22 cellular contexts compared by ENCODE assay signal in genomic region chr4:1785592-1785991, GRCh38. TPM values are rescaled to one million over a fixed set of nuclear protein-coding genes. Genes with fewer than 3 reads are reported as not detected.
DNase-seq lines count a peak whose midpoint lies in the region; ATAC-seq, FAIRE-seq and TF ChIP-seq lines count a peak whose summit lies in the region.
"Had no signal": no experiment of that assay in that cellular context is flagged by ENCODE, and none has a peak within 500 bp of the region (broad histone marks: within the 10 kb centered on the region; RNA-seq: fewer than 3 reads in every experiment).

No MANE protein-coding gene starts in this region.

- no peak overlapping the region for H3K9ac ChIP-seq in HepG2 (ENCODE audit: insufficient read depth, low read depth, low read length)
- no peak overlapping the region for H3K9ac ChIP-seq in endothelial cell of umbilical vein (replicated peaks; ENCODE audit: extremely low read depth, insufficient read depth, low read length)
- H3K9ac ChIP-seq in mucosa of stomach (ENCODE audit: low read length): peak overlapping the region; percentile 43
- H3K9ac ChIP-seq: GM23248 had no signal

- CTCF ChIA-PET in HepG2 (lab: Yijun Ruan, JAX; ENCODE audit: low intra/inter-chr PET ratio, low total read pairs): interaction anchor here (3.5 kb wide), 1 partner anchor 24 kb away, joined by 13 read pairs; no protein-coding TSS in a partner anchor
- CTCF ChIA-PET in endothelial cell of umbilical vein (lab: Charles Lee): interaction anchor here (0.7 to 5.8 kb wide), 3 partner anchors 18 to 37 kb away, joined by 3 to 27 read pairs (median 4); no protein-coding TSS in a partner anchor

- POLR2A ChIA-PET in HepG2 (lab: Yijun Ruan, JAX): interaction anchor here (0.6 to 34.3 kb wide), 8 partner anchors 3 to 78 kb away, joined by 3 to 1258 read pairs (median 12); partner anchors contain the start of gene FGFR3
- POLR2A ChIA-PET in endothelial cell of umbilical vein (lab: Charles Lee): no interaction called here

- intact Hi-C loops in HepG2 (cut with micrococcal nuclease; ENCODE audit: unreplicated experiment) (no loop called here), right lobe of liver (cut with DNase I) (no loop called here), endothelial cell of umbilical vein (cut with micrococcal nuclease) (no loop called here), vagina (cut with DNase I) (no loop called here)

- H3K9me3 ChIP-seq in HepG2 (ENCODE audit: low read length): no peaks in the 10 kb centered on the region
- no peaks in the 10 kb centered on the region for H3K9me3 ChIP-seq in right lobe of liver
- no peaks in the 10 kb centered on the region for H3K9me3 ChIP-seq in endothelial cell of umbilical vein (replicated peaks; ENCODE audit: control insufficient read depth, insufficient read depth, low read length)
- H3K9me3 ChIP-seq in mucosa of stomach (ENCODE audit: control insufficient read depth, low read length): no peaks in the 10 kb centered on the region
- H3K9me3 ChIP-seq in vagina: no peaks in the 10 kb centered on the region
- H3K9me3 ChIP-seq: Peyer's patch had no signal

- H3K27ac ChIP-seq in HepG2 (ENCODE audit: extremely low read length, insufficient read depth, low read length) (peak overlapping the region; percentile 59), right lobe of liver (no peak overlapping the region), endothelial cell of umbilical vein (ENCODE audit: insufficient read depth, low read depth, low read length) (no peak overlapping the region), vagina (peak overlapping the region; percentile 68)
- H3K27ac ChIP-seq: GM23248, Peyer's patch had no signal

- no peaks in the 10 kb centered on the region for H3K36me3 ChIP-seq in HepG2 (replicated peaks in 1 of 2; ENCODE audit: control insufficient read depth in 1 of 2, insufficient read depth in 2 of 2, low read length in 2 of 2)
- no peaks in the 10 kb centered on the region for H3K36me3 ChIP-seq in right lobe of liver
- no peaks in the 10 kb centered on the region for H3K36me3 ChIP-seq in endothelial cell of umbilical vein (ENCODE audit: control insufficient read depth in 2 of 2, extremely low read depth in 1 of 2, insufficient read depth in 2 of 2, low read length in 2 of 2)
- H3K36me3 ChIP-seq in mucosa of stomach (ENCODE audit: control insufficient read depth, insufficient read depth, low read length): no peaks in the 10 kb centered on the region
- no peaks in the 10 kb centered on the region for H3K36me3 ChIP-seq in vagina
- H3K36me3 ChIP-seq: Peyer's patch had no signal

- TF ChIP-seq POLR2A in HepG2 (IDR thresholded peaks at IDR 0.05; ENCODE audit: insufficient read depth in 1 of 2, low read depth in 2 of 2, low read length in 2 of 2) (no peak), right lobe of liver (IDR thresholded peaks at IDR 0.05) (no peak), endothelial cell of umbilical vein (IDR thresholded peaks at IDR 0.05; ENCODE audit: low read depth, low read length) (no peak), vagina (IDR thresholded peaks at IDR 0.05) (no peak)

- BruUV-seq in HepG2 (replicated peaks; lab: Mats Ljungman, UMichigan): no TSS peak
- no TSS peak for BruUV-seq in endothelial cell of umbilical vein (replicated peaks; lab: Mats Ljungman, UMichigan)

- H3K27me3 ChIP-seq in HepG2 (ENCODE audit: control insufficient read depth in 1 of 2, insufficient read depth in 2 of 2, low read length in 2 of 2): peaks cover 2 to 8% of the 10 kb centered on the region in 2 experiments; a peak in 4 of 5 replicates
- H3K27me3 ChIP-seq in right lobe of liver: no peaks in the 10 kb centered on the region
- H3K27me3 ChIP-seq in endothelial cell of umbilical vein (ENCODE audit: control insufficient read depth in 2 of 2, insufficient read depth in 2 of 2, low read length in 2 of 2): no peaks in the 10 kb centered on the region
- H3K27me3 ChIP-seq in mucosa of stomach (ENCODE audit: control insufficient read depth, insufficient read depth, low read length): no peaks in the 10 kb centered on the region
- no peaks in the 10 kb centered on the region for H3K27me3 ChIP-seq in vagina
- H3K27me3 ChIP-seq: Peyer's patch had no signal

- peak overlapping the region; percentile 89 for H3K4me2 ChIP-seq in HepG2 (ENCODE audit: low read depth, low read length)
- H3K4me2 ChIP-seq in endothelial cell of umbilical vein (ENCODE audit: insufficient read depth, low read length): no peak overlapping the region

- DNase-seq in HepG2 (ENCODE audit: low spot score) (no peak), right lobe of liver (no peak), endothelial cell of umbilical vein (ENCODE audit: low read depth, low spot score) (no peak), vagina (ENCODE audit: extremely low spot score in 2 of 2) (no peak), cerebellar nuclear complex (lab: John Stamatoyannopoulos, UW) (no peak), NCI-H2196 (lab: John Stamatoyannopoulos, UW; ENCODE audit: unreplicated experiment) (no peak)
- DNase-seq: CD8-positive, alpha-beta memory T cell; DMS53; EL; GM23248; HCEC 1CT; KBM-7; NCI-H1105 treated with DMSO at 0.1 percent for 48 hours; NCI-H1694; NCI-H2081 treated with DMSO at 0.1 percent for 48 hours; NK-92 treated with Interleukin-12 subunit alpha and Interleukin-12 subunit beta, amount 100 ng/mL, for 24 hours; Peyer's patch; SHP77 had no signal

- dilution Hi-C loops in endothelial cell of umbilical vein (cut with MboI; ENCODE audit: extremely low pct_ligation_motif_present, low sequenced_read_pairs): no loop called here

- no peak overlapping the region for H2AFZ ChIP-seq in HepG2 (ENCODE audit: low read length)
- peak overlapping the region; percentile 19 for H2AFZ ChIP-seq in endothelial cell of umbilical vein (ENCODE audit: low read depth, low read length)
- H2AFZ ChIP-seq: GM23248 had no signal

- no peaks in the 10 kb centered on the region for H3K9me1 ChIP-seq in endothelial cell of umbilical vein (replicated peaks; ENCODE audit: control insufficient read depth, extremely low read depth, insufficient read depth, low read length)

- H3K4me3 ChIP-seq in HepG2 (replicated peaks in 1 of 3; ENCODE audit: insufficient read depth in 1 of 3, low read depth in 2 of 3, low read length in 3 of 3) (peak overlapping the region; percentile 19 to 62 (median 29); a peak in 5 of 6 replicates), right lobe of liver (no peak overlapping the region), endothelial cell of umbilical vein (replicated peaks in 1 of 3; ENCODE audit: insufficient read depth in 1 of 3, low read depth in 1 of 3, low read length in 3 of 3) (no peak overlapping the region), mucosa of stomach (ENCODE audit: low read length) (no peak overlapping the region), vagina (no peak overlapping the region)
- H3K4me3 ChIP-seq: GM23248, Peyer's patch had no signal

- TF ChIP-seq CTCF in HepG2 (CRISPR knock-in tag; IDR thresholded peaks at IDR 0.05): no peak
- TF ChIP-seq CTCF in right lobe of liver (IDR thresholded peaks at IDR 0.05): no peak
- no peak for TF ChIP-seq CTCF in endothelial cell of umbilical vein (IDR thresholded peaks at IDR 0.05; ENCODE audit: extremely low read depth in 1 of 2, insufficient read depth in 1 of 2, low read depth in 1 of 2, low read length in 2 of 2)
- TF ChIP-seq CTCF in vagina (IDR thresholded peaks at IDR 0.05): no peak

- H3K4me1 ChIP-seq in HepG2 (ENCODE audit: insufficient read depth, low read length) (peaks cover 96% of the 10 kb centered on the region), right lobe of liver (peaks cover 0 to 4% (median 0%) of the 10 kb centered on the region in 4 donors), endothelial cell of umbilical vein (ENCODE audit: control insufficient read depth, extremely low read depth, insufficient read depth, low read length) (no peaks in the 10 kb centered on the region), mucosa of stomach (ENCODE audit: control insufficient read depth, insufficient read depth, low read length) (peaks cover 14% of the 10 kb centered on the region), vagina (peaks cover 55% of the 10 kb centered on the region)
- H3K4me1 ChIP-seq: Peyer's patch had no signal

- no peak for FAIRE-seq in HepG2 (lab: Jason Lieb, UNC)
- FAIRE-seq in endothelial cell of umbilical vein (lab: Jason Lieb, UNC): no peak
- FAIRE-seq: GM12891, GM18507 had no signal

- H3K79me2 ChIP-seq in HepG2 (ENCODE audit: insufficient read depth, low read length) (no peaks in the 10 kb centered on the region), endothelial cell of umbilical vein (ENCODE audit: control insufficient read depth, insufficient read depth, low read length) (no peaks in the 10 kb centered on the region)

- H4K20me1 ChIP-seq in HepG2 (ENCODE audit: insufficient read depth, low read length) (no peaks in the 10 kb centered on the region), endothelial cell of umbilical vein (replicated peaks; ENCODE audit: control insufficient read depth, extremely low read depth, insufficient read depth, low read length) (no peaks in the 10 kb centered on the region)

- TF ChIP-seq RAD21 in HepG2 (CRISPR knock-in tag; IDR thresholded peaks at IDR 0.05): no peak

- WGBS in HepG2 (ENCODE audit: low lambda C conversion rate): 20% methylated on average over 8 of the region's 11 CpGs
- WGBS in right lobe of liver (ENCODE audit: insufficient coverage, low coverage, low lambda C conversion rate, missing lambda C conversion rate): no CpG with 5 or more reads among the region's 11 CpGs

- in situ Hi-C loops in HepG2 (cut with HindIII; ENCODE audit: extremely low pct_ligation_motif_present, low pct_unique_long_range_greater_than_20kb): no loop called here

- peak; percentile 4 for ATAC-seq in HepG2
- no peak for ATAC-seq in right lobe of liver
- no peak for ATAC-seq in HG03521 (IDR thresholded peaks at IDR 0.05; ENCODE audit: unreplicated experiment)

- TF ChIP-seq EP300 in HepG2 (IDR thresholded peaks at IDR 0.05; ENCODE audit: low read depth in 2 of 2, low read length in 2 of 2): no peak
- no peak for TF ChIP-seq EP300 in HepG2 (CRISPR knock-in tag; IDR thresholded peaks at IDR 0.05; ENCODE audit: borderline replicate concordance)

RNA-seq across cellular contexts. Expression of gene FGFR3, which starts 7.5 kb away (rescaled TPM):
- 40.2 and 103 TPM in 2 replicates for total RNA-seq in HepG2 (2016; rRNA removed; fragmentation: Illumina TruSeq; extraction: Trizol)
- 18.3 and 22.4 TPM in 2 replicates for total RNA-seq in HepG2 (2016; cell fraction: cytosol; rRNA removed; fragmentation: Illumina TruSeq; extraction: Trizol; ENCODE audit: low read depth)
- 38.7 and 106 TPM in 2 replicates for total RNA-seq in HepG2 (2016; cell fraction: insoluble cytoplasmic fraction; rRNA removed; fragmentation: Illumina TruSeq; extraction: Trizol)
- 39.4 and 45.4 TPM in 2 replicates for total RNA-seq in HepG2 (2016; cell fraction: membrane; rRNA removed; fragmentation: Illumina TruSeq; extraction: Trizol)
- total RNA-seq in HepG2 (2016; cell fraction: nucleus; rRNA removed; fragmentation: Illumina TruSeq; extraction: Trizol): 114 and 144 TPM in 2 replicates
- polyA plus RNA-seq in HepG2 (2011; rRNA removed): 109 and 159 TPM in 2 replicates
- polyA plus RNA-seq in HepG2 (2011; cell fraction: cytosol; rRNA removed): 87.8 and 132 TPM in 2 replicates
- polyA plus RNA-seq in HepG2 (2011; cell fraction: nucleus; rRNA removed): 914 and 1,354 TPM in 2 replicates
- polyA plus RNA-seq in HepG2 (2012): 127 and 140 TPM in 2 replicates
- polyA plus RNA-seq in HepG2 (2016; cell fraction: cytosol; fragmentation: Illumina TruSeq; extraction: Trizol; ENCODE audit: low read depth): 6.7 and 7.6 TPM in 2 replicates
- 36.5 and 42.1 TPM in 2 replicates for polyA plus RNA-seq in HepG2 (2016; cell fraction: insoluble cytoplasmic fraction; fragmentation: Illumina TruSeq; extraction: Trizol; ENCODE audit: low read depth)
- 24.3 and 24.6 TPM in 2 replicates for polyA plus RNA-seq in HepG2 (2016; cell fraction: membrane; fragmentation: Illumina TruSeq; extraction: Trizol; ENCODE audit: low read depth)
- 393 and 407 TPM in 2 replicates for polyA plus RNA-seq in HepG2 (2016; cell fraction: nucleus; fragmentation: Illumina TruSeq; extraction: Trizol; ENCODE audit: insufficient read depth, low read depth)
- polyA minus RNA-seq in HepG2 (2011; rRNA and poly(A)+ RNA removed; ENCODE audit: low replicate concordance): 7.3 and 222 TPM in 2 replicates
- 97.8 and 100 TPM in 2 replicates for polyA minus RNA-seq in HepG2 (2011; cell fraction: cytosol; rRNA and poly(A)+ RNA removed)
- polyA minus RNA-seq in HepG2 (2011; cell fraction: nucleus; rRNA and poly(A)+ RNA removed): 130 and 153 TPM in 2 replicates
- total RNA-seq in right lobe of liver: 10 to 100 TPM; 14.3 to 30.0 (median 25.7) TPM
- 1.2 TPM in 2 replicates for total RNA-seq in endothelial cell of umbilical vein
- polyA plus RNA-seq in endothelial cell of umbilical vein: 0.73 and 0.92 TPM in 2 replicates
- polyA plus RNA-seq in endothelial cell of umbilical vein (2011; cell fraction: cytosol; rRNA removed): 0.48 and 0.63 TPM in 2 replicates
- 3.4 and 4.4 TPM in 2 replicates for polyA plus RNA-seq in endothelial cell of umbilical vein (2011; cell fraction: nucleus; rRNA removed)
- polyA plus RNA-seq in endothelial cell of umbilical vein (2012): 0.46 and 0.60 TPM in 2 replicates
- polyA minus RNA-seq in endothelial cell of umbilical vein: 1.6 and 1.7 TPM in 2 replicates
- polyA minus RNA-seq in endothelial cell of umbilical vein (2011; cell fraction: cytosol; rRNA and poly(A)+ RNA removed): 5.6 TPM
- polyA minus RNA-seq in endothelial cell of umbilical vein (2011; cell fraction: nucleus; rRNA and poly(A)+ RNA removed): 1.1 and 1.3 TPM in 2 replicates
- 96.5 TPM for total RNA-seq in vagina
- polyA plus RNA-seq: CD8-positive, alpha-beta memory T cell had no signal

Comparison
In these comparisons a context has a peak if more than half of its experiments do, and no peak if none do; other contexts are left out.
1. H3K27ac ChIP-seq: peak in HepG2 (single experiment) and vagina (single experiment); none in right lobe of liver (0 of 3) and endothelial cell of umbilical vein (single experiment).
2. H3K4me3 ChIP-seq: peak in HepG2 (3 of 3); none in right lobe of liver (0 of 3), endothelial cell of umbilical vein (0 of 3), mucosa of stomach (single experiment) and vagina (0 of 2).